Comparison of ENCODE assay signal across 1 cellular context in genomic region chr6:27502508-27503435, GRCh38.
TF ChIP-seq lines count a peak whose summit lies in the region.

No MANE protein-coding gene starts in this region.

TF ChIP-seq in HEK293, 187 proteins besides CTCF, POLR2A, EP300 and RAD21 (continued from another document):
- peak; percentile 21; the same call in 1 of the 2 replicates for TF ChIP-seq ZNF449 (tag by site-specific recombination; IDR thresholded peaks at IDR 0.05)
- TF ChIP-seq ZNF48 (tag by site-specific recombination; IDR thresholded peaks at IDR 0.05) = no peak
- TF ChIP-seq ZNF624 (tag by site-specific recombination; IDR thresholded peaks at IDR 0.05) = 0 out of 2 replicates have a peak, but pooled peaks have one; percentile 20
- TF ChIP-seq SP7 (tag by site-specific recombination; IDR thresholded peaks at IDR 0.05) = peak; percentile 88
- peak; percentile 9; the same call in 1 of the 2 replicates for TF ChIP-seq REST (tag by site-specific recombination; IDR thresholded peaks at IDR 0.05)
- TF ChIP-seq ZBTB48 (tag by site-specific recombination; IDR thresholded peaks at IDR 0.05) = 0 out of 2 replicates have a peak, but pooled peaks have one; percentile 33
- 0 out of 2 replicates have a peak, but pooled peaks have one; percentile 27 for TF ChIP-seq KLF17 (tag by site-specific recombination; IDR thresholded peaks at IDR 0.05)
- no peak for TF ChIP-seq ZNF341 (tag by site-specific recombination; IDR thresholded peaks at IDR 0.05; ENCODE audit: low read depth)
